In the genomic region with DNA sequence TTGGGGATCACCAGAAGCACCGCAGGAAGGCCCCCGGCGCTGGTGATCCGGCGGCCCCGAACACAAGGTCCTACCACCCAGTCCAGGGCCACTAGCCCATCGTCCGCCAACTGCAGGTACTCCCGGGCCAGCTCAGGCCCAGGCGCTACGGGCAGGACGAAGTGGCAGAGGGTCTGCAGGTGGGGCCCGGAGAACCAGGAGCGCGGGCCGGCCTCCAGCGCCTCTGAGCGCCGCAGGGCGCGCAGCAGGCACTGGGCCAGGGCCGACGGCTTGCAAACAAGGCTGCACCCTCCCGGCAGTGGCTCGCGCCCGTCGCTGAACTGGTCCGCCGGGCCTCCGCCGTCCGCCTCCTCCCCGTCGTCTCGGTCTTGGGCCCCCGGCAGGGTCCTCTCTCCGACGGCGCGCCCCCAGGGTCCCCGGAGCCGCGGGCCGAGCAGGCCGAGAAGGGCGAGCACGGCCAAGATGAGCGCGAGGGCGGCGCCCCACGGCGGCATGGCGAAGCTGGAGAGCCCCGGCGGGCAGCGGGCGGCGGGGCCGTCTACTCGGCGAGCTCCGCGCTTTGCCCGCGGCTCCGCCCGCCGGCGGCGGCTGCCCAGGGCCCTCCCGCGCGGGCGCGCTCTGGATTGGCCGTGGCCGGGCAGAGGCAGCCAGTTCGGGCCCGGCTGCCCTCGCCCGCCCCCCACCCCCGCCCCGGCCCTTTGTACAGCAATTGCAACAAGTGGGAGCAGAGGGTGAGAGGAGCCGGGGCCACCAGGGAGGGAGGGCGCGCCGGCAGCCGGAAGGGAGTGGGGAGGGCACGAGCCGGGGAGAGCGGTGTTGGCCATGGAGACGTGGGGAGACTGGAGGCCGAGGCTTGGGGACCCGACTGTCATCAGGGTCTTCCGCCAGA, we compare ENCODE assay signal across 8 cellular contexts. TPM values are rescaled to one million over a fixed set of nuclear protein-coding genes. Genes with fewer than 3 reads are reported as not detected.
DNase-seq lines count a peak whose midpoint lies in the region; ATAC-seq, FAIRE-seq and TF ChIP-seq lines count a peak whose summit lies in the region.

A gene with protein sequence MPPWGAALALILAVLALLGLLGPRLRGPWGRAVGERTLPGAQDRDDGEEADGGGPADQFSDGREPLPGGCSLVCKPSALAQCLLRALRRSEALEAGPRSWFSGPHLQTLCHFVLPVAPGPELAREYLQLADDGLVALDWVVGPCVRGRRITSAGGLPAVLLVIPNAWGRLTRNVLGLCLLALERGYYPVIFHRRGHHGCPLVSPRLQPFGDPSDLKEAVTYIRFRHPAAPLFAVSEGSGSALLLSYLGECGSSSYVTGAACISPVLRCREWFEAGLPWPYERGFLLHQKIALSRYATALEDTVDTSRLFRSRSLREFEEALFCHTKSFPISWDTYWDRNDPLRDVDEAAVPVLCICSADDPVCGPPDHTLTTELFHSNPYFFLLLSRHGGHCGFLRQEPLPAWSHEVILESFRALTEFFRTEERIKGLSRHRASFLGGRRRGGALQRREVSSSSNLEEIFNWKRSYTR (minus strand): TSS at position 565 of the 889 bp plus-strand sequence. CDS start 71 bp downstream, at position 494.

- no peak within 1 kb of the TSS for H2BK120ac ChIP-seq in H9 (ENCODE audit: low read depth, low read length, poor library complexity, severe bottlenecking)

- H3K9me3 ChIP-seq in H9 (ENCODE audit: control insufficient read depth, low read depth, low read length): no peaks in the 10 kb centered on the region
- H3K9me3 ChIP-seq in HepG2 (ENCODE audit: low read length): no peaks in the 10 kb centered on the region

- no peak within 1 kb of the TSS; the same call in 1 of the 2 replicates for H2BK15ac ChIP-seq in H9 (ENCODE audit: low read depth, low read length)

- H3K9me3 Mint-ChIP-seq in H9: no peaks in the 10 kb centered on the region; a peak in 1 of 5 replicates
- H3K9me3 Mint-ChIP-seq in activated CD4-positive, alpha-beta T cell treated with anti-CD3 and anti-CD28 coated beads for 36 hours (ENCODE audit: low read depth): no peaks in the 10 kb centered on the region

- no peak for FAIRE-seq in HepG2 (lab: Jason Lieb, UNC)

- H3K79me1 ChIP-seq in H9 (ENCODE audit: insufficient read depth, low read depth, low read length, poor library complexity, severe bottlenecking): no peaks in the 10 kb centered on the region

- no peak within 1 kb of the TSS for H2AK5ac ChIP-seq in H9 (ENCODE audit: insufficient read length, low read length)

- BruUV-seq in HepG2 (replicated peaks; lab: Mats Ljungman, UMichigan): no TSS peak

- H3K27ac ChIP-seq in H9 (ENCODE audit: insufficient read length, low read depth, low read length): no peak within 1 kb of the TSS
- peak within 1 kb of the TSS; percentile 16 to 92 (median 82) for H3K27ac ChIP-seq in dorsolateral prefrontal cortex
- peak within 1 kb of the TSS; percentile 86 for H3K27ac ChIP-seq in HepG2 (ENCODE audit: extremely low read length, insufficient read depth, low read length)

- no peak within 1 kb of the TSS for H3K56ac ChIP-seq in H9 (ENCODE audit: insufficient read length, low read depth, low read length)

- H3K4me3 Mint-ChIP-seq in H9: peak within 1 kb of the TSS; percentile 81 to 90
- H3K4me3 Mint-ChIP-seq in activated CD4-positive, alpha-beta T cell treated with anti-CD3 and anti-CD28 coated beads for 36 hours: peak within 1 kb of the TSS; percentile 97

- peak; percentile 36 for ATAC-seq in activated CD4-positive, alpha-beta T cell treated with anti-CD3 and anti-CD28 coated beads for 36 hours
- ATAC-seq in HepG2 (peak; percentile 63), GM18858 (IDR thresholded peaks at IDR 0.05; ENCODE audit: unreplicated experiment) (no peak)

- peaks cover 13 to 16% of the 10 kb centered on the region in 2 experiments for H3K4me1 Mint-ChIP-seq in H9
- peaks cover 25% of the 10 kb centered on the region for H3K4me1 Mint-ChIP-seq in activated CD4-positive, alpha-beta T cell treated with anti-CD3 and anti-CD28 coated beads for 36 hours

- H3K4me2 ChIP-seq in H9 (ENCODE audit: insufficient read depth, insufficient read length, low read length) (peak within 1 kb of the TSS; percentile 77), HepG2 (ENCODE audit: low read depth, low read length) (peak within 1 kb of the TSS; percentile 84)

- no peak within 1 kb of the TSS for H4K91ac ChIP-seq in H9 (ENCODE audit: insufficient read length, low read depth, low read length)

- H3K23ac ChIP-seq in H9 (ENCODE audit: insufficient read length, low read depth, low read length): no peak within 1 kb of the TSS

- H2BK20ac ChIP-seq in H9 (ENCODE audit: low read depth, low read length, poor library complexity, severe bottlenecking): no peak within 1 kb of the TSS

- H3K23me2 ChIP-seq in H9 (ENCODE audit: insufficient read length, low read depth, low read length, poor library complexity, severe bottlenecking): peaks cover 21% of the 10 kb centered on the region

- peaks cover 52% of the 10 kb centered on the region for H3K27me3 Mint-ChIP-seq in H9 (ENCODE audit: low read depth)
- no peaks in the 10 kb centered on the region for H3K27me3 Mint-ChIP-seq in activated CD4-positive, alpha-beta T cell treated with anti-CD3 and anti-CD28 coated beads for 36 hours

- H3K36me3 ChIP-seq in HepG2 (replicated peaks in 1 of 2; ENCODE audit: control insufficient read depth in 1 of 2, insufficient read depth in 2 of 2, low read length in 2 of 2): no peaks in the 10 kb centered on the region

- POLR2A ChIA-PET in activated CD4-positive, alpha-beta T cell treated with anti-CD3 and anti-CD28 coated beads for 36 hours (lab: Charles Lee): interaction anchor here (0.7 to 2.8 kb wide), 4 partner anchors 24 to 276 kb away, joined by 3 to 11 read pairs (median 3); no protein-coding TSS in a partner anchor
- POLR2A ChIA-PET in HepG2 (lab: Yijun Ruan, JAX): interaction anchor here (1.0 to 3.1 kb wide), 8 partner anchors 8 to 273 kb away, joined by 4 to 24 read pairs (median 8); partner anchors contain the start of genes NUFIP2 and TAOK1

- H3K4me1 ChIP-seq in H9 (ENCODE audit: insufficient read depth, low read length): no peaks in the 10 kb centered on the region
- peaks cover 29% of the 10 kb centered on the region for H3K4me1 ChIP-seq in HepG2 (ENCODE audit: insufficient read depth, low read length)

- no peak within 1 kb of the TSS for H4K5ac ChIP-seq in H9 (ENCODE audit: insufficient read length, low read depth, low read length)

- H2BK12ac ChIP-seq in H9 (ENCODE audit: insufficient read length, low read depth, low read length): no peak within 1 kb of the TSS

- H3K9ac ChIP-seq in H9 (ENCODE audit: extremely low read depth, insufficient read length, low read length): no peak within 1 kb of the TSS
- peak within 1 kb of the TSS; percentile 41 for H3K9ac ChIP-seq in HepG2 (ENCODE audit: insufficient read depth, low read depth, low read length)

- TF ChIP-seq CTCF in H9 (conservative IDR thresholded peaks at IDR 0.05): no peak
- TF ChIP-seq CTCF in dorsolateral prefrontal cortex (IDR thresholded peaks at IDR 0.05 in 54 of 56, conservative IDR thresholded peaks at IDR 0.05 in 2 of 56; ENCODE audit: low read depth in 1 of 56, partially characterized antibody in 56 of 56): peak in 4 of 56 donors; percentile 3 to 13 (median 7)
- no peak for TF ChIP-seq CTCF in HepG2 (CRISPR knock-in tag; IDR thresholded peaks at IDR 0.05)

- no peak within 1 kb of the TSS for H2BK5ac ChIP-seq in H9 (ENCODE audit: insufficient read length, low read length)

- H3K18ac ChIP-seq in H9 (ENCODE audit: insufficient read length, low read depth, low read length): no peak within 1 kb of the TSS

- H4K20me1 ChIP-seq in H9 (ENCODE audit: control insufficient read depth, insufficient read depth, insufficient read length) (no peaks in the 10 kb centered on the region), HepG2 (ENCODE audit: insufficient read depth, low read length) (0 out of 2 replicates have a peak, but pooled peaks cover 5% of the 10 kb centered on the region)

- peak in 1 of 2 experiments; percentile 48; a peak in 1 of 4 replicates for TF ChIP-seq POLR2A in HepG2 (IDR thresholded peaks at IDR 0.05; ENCODE audit: insufficient read depth in 1 of 2, low read depth in 2 of 2, low read length in 2 of 2)

- CTCF ChIA-PET in activated CD4-positive, alpha-beta T cell treated with anti-CD3 and anti-CD28 coated beads for 36 hours (lab: Charles Lee): interaction anchor here (1.0 to 13.5 kb wide), 8 partner anchors 14 to 274 kb away, joined by 3 to 93 read pairs (median 4); partner anchors contain the start of gene ANKRD13B
- CTCF ChIA-PET in HepG2 (lab: Yijun Ruan, JAX; ENCODE audit: low intra/inter-chr PET ratio, low total read pairs): interaction anchor here (0.8 kb wide), 1 partner anchor 13 kb away, joined by 3 read pairs; no protein-coding TSS in a partner anchor

- no peak within 1 kb of the TSS for H3K27ac Mint-ChIP-seq in H9
- H3K27ac Mint-ChIP-seq in activated CD4-positive, alpha-beta T cell treated with anti-CD3 and anti-CD28 coated beads for 36 hours: peak within 1 kb of the TSS; percentile 96

- DNase-seq in DMS153 (lab: John Stamatoyannopoulos, UW) (peak; percentile 44), H9 (peak; percentile 65), NCI-H2196 treated with DMSO at 0.1 percent for 48 hours (lab: John Stamatoyannopoulos, UW; ENCODE audit: unreplicated experiment) (peak; percentile 32), dorsolateral prefrontal cortex (peak in 6 of 10 donors; percentile 45 to 78 (median 48)), HepG2 (ENCODE audit: low spot score) (peak; percentile 35)
- DNase-seq in activated CD4-positive, alpha-beta T cell treated with anti-CD3 and anti-CD28 coated beads for 36 hours: peak; percentile 79
- peak; percentile 55 for DNase-seq in stimulated activated CD8-positive, alpha-beta memory T cell treated with anti-CD3 and anti-CD28 coated beads, Interleukin-12 subunit alpha, Interleukin-12 subunit beta, amount 100 ng/mL, for 4 hours (ENCODE audit: low read depth)

- H4K8ac ChIP-seq in H9 (replicated peaks; ENCODE audit: insufficient read length, low read depth, low read length): no peak within 1 kb of the TSS

- H3K4ac ChIP-seq in H9 (ENCODE audit: low read depth, low read length): no peak within 1 kb of the TSS

- no peak within 1 kb of the TSS for H3T11ph ChIP-seq in H9 (ENCODE audit: low read length)

- WGBS in H9 (ENCODE audit: extremely low coverage, insufficient read length, low lambda C conversion rate): no CpG with 5 or more reads among the region's 97 CpGs
- WGBS in HepG2 (ENCODE audit: low lambda C conversion rate): 0% methylated on average over 7 of the region's 97 CpGs

- in situ Hi-C loops in HepG2 (cut with HindIII; ENCODE audit: extremely low pct_ligation_motif_present, low pct_unique_long_range_greater_than_20kb): no loop called here

- H3K79me2 ChIP-seq in H9 (ENCODE audit: insufficient read depth, low read length) (no peaks in the 10 kb centered on the region), HepG2 (ENCODE audit: insufficient read depth, low read length) (no peaks in the 10 kb centered on the region)

- H3K4me3 ChIP-seq in dorsolateral prefrontal cortex: peak within 1 kb of the TSS; percentile 39 to 89 (median 74)
- peak within 1 kb of the TSS; percentile 72 to 94 (median 84) for H3K4me3 ChIP-seq in HepG2 (replicated peaks in 1 of 3; ENCODE audit: insufficient read depth in 1 of 3, low read depth in 2 of 3, low read length in 3 of 3)

- no peak within 1 kb of the TSS for H2AFZ ChIP-seq in H9 (ENCODE audit: low read length)
- H2AFZ ChIP-seq in HepG2 (ENCODE audit: low read length): no peak within 1 kb of the TSS

- TF ChIP-seq EP300 in HepG2 (IDR thresholded peaks at IDR 0.05; ENCODE audit: low read depth in 2 of 2, low read length in 2 of 2): no peak
- no peak for TF ChIP-seq EP300 in HepG2 (CRISPR knock-in tag; IDR thresholded peaks at IDR 0.05; ENCODE audit: borderline replicate concordance)

- intact Hi-C loops in activated CD4-positive, alpha-beta T cell treated with anti-CD3 and anti-CD28 coated beads for 36 hours (cut with DNase I, micrococcal nuclease): loop anchor here (1.0 to 10.0 kb wide), 9 partner anchors 176 to 904 kb away; partner anchors contain the start of genes TAOK1 (in 2 of the 2), NEK8 (in 1 of the 2), NUFIP2 (in 1 of the 2) and SDF2 (in 1 of the 2)
- intact Hi-C loops in dorsolateral prefrontal cortex (cut with DNase I) (loop anchor here (5.0 to 10.0 kb wide), 4 partner anchors 174 to 274 kb away; partner anchors contain the start of genes NUFIP2 (in 1 of the 2) and TAOK1 (in 1 of the 2)), HepG2 (cut with micrococcal nuclease; ENCODE audit: unreplicated experiment) (loop anchor here (10.0 kb wide), 1 partner anchor 272 kb away; the partner anchor contains the start of gene NUFIP2)

- peaks cover 0 to 7% (median 5%) of the 10 kb centered on the region in 3 experiments; a peak in 5 of 7 replicates for H3K36me3 Mint-ChIP-seq in H9 (ENCODE audit: insufficient read depth in 1 of 3, low read depth in 3 of 3)
- H3K36me3 Mint-ChIP-seq in activated CD4-positive, alpha-beta T cell treated with anti-CD3 and anti-CD28 coated beads for 36 hours (ENCODE audit: low read depth): peaks cover 17% of the 10 kb centered on the region

- H3K27me3 ChIP-seq in H9 (ENCODE audit: insufficient read depth, low read length) (peaks cover 8% of the 10 kb centered on the region; the same call in 1 of the 2 replicates), dorsolateral prefrontal cortex (peaks cover 0 to 13% (median 0%) of the 10 kb centered on the region in 45 donors), HepG2 (ENCODE audit: control insufficient read depth in 1 of 2, insufficient read depth in 2 of 2, low read length in 2 of 2) (no peaks in the 10 kb centered on the region)

- H3K14ac ChIP-seq in H9 (ENCODE audit: insufficient read depth, low read length): no peak within 1 kb of the TSS

- no peak for TF ChIP-seq RAD21 in HepG2 (CRISPR knock-in tag; IDR thresholded peaks at IDR 0.05)

RNA-seq across cellular contexts. Expression of the gene that starts here (rescaled TPM):
- total RNA-seq in H9 (2021) (1.7 and 2.5 TPM in 2 replicates), dorsolateral prefrontal cortex (1 to 10 TPM; 1.9 to 8.0 (median 4.2) TPM), HepG2 (2016; rRNA removed; fragmentation: Illumina TruSeq; extraction: Trizol) (4.8 and 7.7 TPM in 2 replicates)
- total RNA-seq in activated CD4-positive, alpha-beta T cell treated with anti-CD3 and anti-CD28 coated beads for 36 hours: 1 to 10 TPM; 7.2 to 8.6 TPM
- 0.44 and 0.91 TPM in 2 replicates for total RNA-seq in HepG2 (2016; cell fraction: cytosol; rRNA removed; fragmentation: Illumina TruSeq; extraction: Trizol; ENCODE audit: low read depth)
- 5.0 and 7.3 TPM in 2 replicates for total RNA-seq in HepG2 (2016; cell fraction: insoluble cytoplasmic fraction; rRNA removed; fragmentation: Illumina TruSeq; extraction: Trizol)
- 3.2 and 3.6 TPM in 2 replicates for total RNA-seq in HepG2 (2016; cell fraction: membrane; rRNA removed; fragmentation: Illumina TruSeq; extraction: Trizol)
- total RNA-seq in HepG2 (2016; cell fraction: nucleus; rRNA removed; fragmentation: Illumina TruSeq; extraction: Trizol): 6.6 and 6.7 TPM in 2 replicates
- 2.4 and 2.9 TPM in 2 replicates for polyA plus RNA-seq in HepG2 (2011; rRNA removed)
- 2.6 and 2.7 TPM in 2 replicates for polyA plus RNA-seq in HepG2 (2011; cell fraction: cytosol; rRNA removed)
- polyA plus RNA-seq in HepG2 (2011; cell fraction: nucleus; rRNA removed): 2.3 and 2.7 TPM in 2 replicates
- 2.3 and 2.8 TPM in 2 replicates for polyA plus RNA-seq in HepG2 (2012)
- 0.60 and 0.61 TPM in 2 replicates for polyA plus RNA-seq in HepG2 (2016; cell fraction: cytosol; fragmentation: Illumina TruSeq; extraction: Trizol; ENCODE audit: low read depth)
- polyA plus RNA-seq in HepG2 (2016; cell fraction: insoluble cytoplasmic fraction; fragmentation: Illumina TruSeq; extraction: Trizol; ENCODE audit: low read depth): 4.7 and 5.2 TPM in 2 replicates
- polyA plus RNA-seq in HepG2 (2016; cell fraction: membrane; fragmentation: Illumina TruSeq; extraction: Trizol; ENCODE audit: low read depth): 1.9 and 2.1 TPM in 2 replicates
- polyA plus RNA-seq in HepG2 (2016; cell fraction: nucleus; fragmentation: Illumina TruSeq; extraction: Trizol; ENCODE audit: insufficient read depth, low read depth): 8.6 and 9.0 TPM in 2 replicates
- 9.2 and 15.6 TPM in 2 replicates for polyA minus RNA-seq in HepG2 (2011; rRNA and poly(A)+ RNA removed; ENCODE audit: low replicate concordance)
- 2.6 and 3.4 TPM in 2 replicates for polyA minus RNA-seq in HepG2 (2011; cell fraction: cytosol; rRNA and poly(A)+ RNA removed)
- polyA minus RNA-seq in HepG2 (2011; cell fraction: nucleus; rRNA and poly(A)+ RNA removed): 3.6 and 5.5 TPM in 2 replicates
